ENCODE assay signal across 1 cellular context in the genomic region with DNA sequence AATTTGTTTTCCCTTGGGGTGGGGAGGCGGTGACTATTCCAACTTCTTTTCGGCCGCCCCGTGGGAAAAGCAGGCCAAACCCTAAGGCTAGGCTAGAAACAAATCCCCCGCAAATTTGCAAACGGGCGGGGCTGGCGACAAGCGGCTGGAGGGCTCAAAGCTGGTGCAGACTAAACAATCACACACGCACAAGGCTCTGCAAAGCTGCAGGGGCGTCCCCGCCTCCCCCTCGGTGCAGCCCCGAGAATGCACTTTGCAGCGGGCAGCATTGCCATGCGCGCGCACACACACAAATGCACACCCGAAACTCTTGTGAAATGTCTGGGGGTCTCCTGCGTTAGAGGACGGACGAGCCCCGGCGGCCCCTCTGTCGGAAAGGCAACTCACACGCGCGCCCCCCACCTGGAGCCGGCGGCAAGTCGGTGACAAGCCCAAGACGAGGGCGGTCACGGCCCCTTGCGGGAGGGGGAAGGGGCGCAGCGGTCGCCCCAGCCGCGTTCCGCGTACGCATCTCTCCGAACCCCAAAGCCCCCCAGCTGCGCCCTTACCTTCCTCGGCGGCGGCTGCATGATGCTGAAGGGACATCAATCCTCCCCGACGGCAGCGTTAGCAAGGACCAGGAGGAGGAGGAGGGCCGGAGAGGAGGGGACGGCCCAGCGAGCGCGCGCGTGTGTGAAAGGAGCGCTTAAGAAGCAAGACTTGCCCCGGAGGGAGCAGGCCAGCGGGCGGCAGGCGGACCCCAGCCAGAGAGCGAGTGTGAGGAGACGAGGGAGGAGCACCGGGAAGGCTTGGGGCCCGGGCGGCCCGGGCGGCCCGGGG.
TF ChIP-seq lines count a peak whose summit lies in the region.

No MANE protein-coding gene starts in this region.

TF ChIP-seq in IMR-90, 13 proteins besides CTCF, POLR2A, EP300 and RAD21 (continued from another document):
- TF ChIP-seq, protein P1, sequence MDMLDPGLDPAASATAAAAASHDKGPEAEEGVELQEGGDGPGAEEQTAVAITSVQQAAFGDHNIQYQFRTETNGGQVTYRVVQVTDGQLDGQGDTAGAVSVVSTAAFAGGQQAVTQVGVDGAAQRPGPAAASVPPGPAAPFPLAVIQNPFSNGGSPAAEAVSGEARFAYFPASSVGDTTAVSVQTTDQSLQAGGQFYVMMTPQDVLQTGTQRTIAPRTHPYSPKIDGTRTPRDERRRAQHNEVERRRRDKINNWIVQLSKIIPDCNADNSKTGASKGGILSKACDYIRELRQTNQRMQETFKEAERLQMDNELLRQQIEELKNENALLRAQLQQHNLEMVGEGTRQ (IDR thresholded peaks at IDR 0.05; ENCODE audit: low read depth, low read length): no peak
- TF ChIP-seq MAZ (IDR thresholded peaks at IDR 0.05; ENCODE audit: borderline replicate concordance, low read depth, low read length) (peak; percentile 28; the same call in 1 of the 2 replicates), BHLHE40 (IDR thresholded peaks at IDR 0.05; ENCODE audit: low read depth, low read length) (peak; percentile 1; the same call in 1 of the 2 replicates), MXI1 (IDR thresholded peaks at IDR 0.05; ENCODE audit: borderline replicate concordance, low read depth, low read length) (peak; percentile 58; the same call in 1 of the 2 replicates), SMC3 (IDR thresholded peaks at IDR 0.05; ENCODE audit: low read depth, low read length) (0 out of 2 replicates have a peak, but pooled peaks have one; percentile 6)
